1 cellular context compared by ENCODE assay signal in the genomic region with DNA sequence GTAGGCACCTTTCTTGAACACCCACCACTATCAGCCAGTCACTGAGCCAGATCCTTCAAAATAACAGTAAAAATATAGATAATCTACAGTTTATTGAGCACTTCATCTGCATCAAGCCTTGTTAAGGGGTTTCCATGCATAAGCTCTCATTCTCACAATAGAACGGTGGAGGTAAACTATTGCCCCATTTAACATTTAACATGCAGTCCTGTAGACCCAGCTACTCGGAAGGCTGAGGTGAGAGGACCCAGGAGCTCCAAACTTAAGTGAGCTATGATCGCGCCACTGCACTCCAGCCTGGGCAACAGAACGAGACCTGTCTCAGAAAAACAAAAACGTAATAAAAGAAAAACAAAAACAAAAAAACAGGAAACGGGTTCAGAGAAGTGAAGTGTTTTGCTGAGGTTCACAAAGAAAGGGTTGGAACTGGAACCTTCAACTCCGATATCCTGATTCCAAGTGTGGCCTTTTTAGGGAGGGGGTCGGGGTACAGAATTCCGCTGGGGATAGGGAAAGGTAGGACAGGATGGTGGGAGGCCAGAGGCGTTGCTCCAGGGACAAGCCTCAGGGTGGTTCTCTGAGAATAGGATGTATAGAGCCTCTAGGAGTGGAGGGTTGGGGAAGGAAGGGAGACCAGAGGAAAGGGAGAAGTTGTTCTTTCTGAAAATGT.
TF ChIP-seq lines count a peak whose summit lies in the region.

No MANE protein-coding gene starts in this region.

TF ChIP-seq in liver, 16 proteins besides CTCF, POLR2A, EP300 and RAD21 (continued from another document):
- TF ChIP-seq, protein P1, sequence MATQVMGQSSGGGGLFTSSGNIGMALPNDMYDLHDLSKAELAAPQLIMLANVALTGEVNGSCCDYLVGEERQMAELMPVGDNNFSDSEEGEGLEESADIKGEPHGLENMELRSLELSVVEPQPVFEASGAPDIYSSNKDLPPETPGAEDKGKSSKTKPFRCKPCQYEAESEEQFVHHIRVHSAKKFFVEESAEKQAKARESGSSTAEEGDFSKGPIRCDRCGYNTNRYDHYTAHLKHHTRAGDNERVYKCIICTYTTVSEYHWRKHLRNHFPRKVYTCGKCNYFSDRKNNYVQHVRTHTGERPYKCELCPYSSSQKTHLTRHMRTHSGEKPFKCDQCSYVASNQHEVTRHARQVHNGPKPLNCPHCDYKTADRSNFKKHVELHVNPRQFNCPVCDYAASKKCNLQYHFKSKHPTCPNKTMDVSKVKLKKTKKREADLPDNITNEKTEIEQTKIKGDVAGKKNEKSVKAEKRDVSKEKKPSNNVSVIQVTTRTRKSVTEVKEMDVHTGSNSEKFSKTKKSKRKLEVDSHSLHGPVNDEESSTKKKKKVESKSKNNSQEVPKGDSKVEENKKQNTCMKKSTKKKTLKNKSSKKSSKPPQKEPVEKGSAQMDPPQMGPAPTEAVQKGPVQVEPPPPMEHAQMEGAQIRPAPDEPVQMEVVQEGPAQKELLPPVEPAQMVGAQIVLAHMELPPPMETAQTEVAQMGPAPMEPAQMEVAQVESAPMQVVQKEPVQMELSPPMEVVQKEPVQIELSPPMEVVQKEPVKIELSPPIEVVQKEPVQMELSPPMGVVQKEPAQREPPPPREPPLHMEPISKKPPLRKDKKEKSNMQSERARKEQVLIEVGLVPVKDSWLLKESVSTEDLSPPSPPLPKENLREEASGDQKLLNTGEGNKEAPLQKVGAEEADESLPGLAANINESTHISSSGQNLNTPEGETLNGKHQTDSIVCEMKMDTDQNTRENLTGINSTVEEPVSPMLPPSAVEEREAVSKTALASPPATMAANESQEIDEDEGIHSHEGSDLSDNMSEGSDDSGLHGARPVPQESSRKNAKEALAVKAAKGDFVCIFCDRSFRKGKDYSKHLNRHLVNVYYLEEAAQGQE (IDR thresholded peaks at IDR 0.05): no peak
- TF ChIP-seq RXRA (IDR thresholded peaks at IDR 0.05) (no peak), FOXA1 (IDR thresholded peaks at IDR 0.05) (no peak), HNF4G (IDR thresholded peaks at IDR 0.05) (no peak)
- TF ChIP-seq, protein P2, sequence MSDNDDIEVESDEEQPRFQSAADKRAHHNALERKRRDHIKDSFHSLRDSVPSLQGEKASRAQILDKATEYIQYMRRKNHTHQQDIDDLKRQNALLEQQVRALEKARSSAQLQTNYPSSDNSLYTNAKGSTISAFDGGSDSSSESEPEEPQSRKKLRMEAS (IDR thresholded peaks at IDR 0.05): no peak
